28 cellular contexts compared by ENCODE assay signal in the genomic region with DNA sequence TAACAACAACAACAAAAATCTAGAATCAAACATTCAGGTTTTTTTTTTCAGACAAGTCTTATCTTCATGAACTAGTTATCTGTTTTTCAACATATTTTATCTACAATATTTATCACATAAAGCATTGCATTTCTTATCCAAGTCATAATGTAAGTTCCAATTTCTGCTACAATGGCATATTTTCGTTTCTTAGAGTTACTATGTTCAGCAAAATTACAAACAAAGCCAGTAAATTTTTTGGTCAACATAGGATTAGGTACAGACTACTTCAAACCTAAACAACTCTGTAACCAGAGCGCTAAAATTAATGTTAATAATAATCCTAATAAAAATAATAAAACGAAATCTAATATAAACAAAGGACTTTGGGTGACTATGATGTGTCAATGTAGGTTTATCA.
"Had no signal": no experiment of that assay in that cellular context is flagged by ENCODE, and none has a peak within 500 bp of the region (broad histone marks: within the 10 kb centered on the region; RNA-seq: fewer than 3 reads in every experiment).

No MANE protein-coding gene starts in this region.

- H3K27me3 ChIP-seq: neural progenitor cell, ovary, spleen, suprapubic skin, testis, tibial artery, transverse colon, upper lobe of right lung, uterus had no signal

- H3K4me2 ChIP-seq: neural progenitor cell, smooth muscle cell had no signal

- DNase-seq: natural killer cell; occipital lobe; ovary; posterior cingulate gyrus; psoas muscle; right cardiac atrium; spleen; stimulated activated CD4-positive, alpha-beta T cell treated with anti-CD3 and anti-CD28 coated beads, Interleukin-12 subunit alpha, Interleukin-12 subunit beta, amount 100 ng/mL, for 4 hours; stimulated activated CD4-positive, alpha-beta T cell treated with anti-CD3 and anti-CD28 coated beads, Interleukin-1b, Interleukin-23, amount 100 ng/mL, for 48 hours; stimulated activated CD4-positive, alpha-beta T cell treated with anti-CD3 and anti-CD28 coated beads, Interleukin-4, amount 100 ng/mL, for 1 hour; stimulated activated CD4-positive, alpha-beta T cell treated with anti-CD3 and anti-CD28 coated beads, Interleukin-4, amount 100 ng/mL, for 4 hours; stimulated activated CD8-positive, alpha-beta memory T cell treated with anti-CD3 and anti-CD28 coated beads, Interleukin-4, amount 100 ng/mL, for 48 hours; stimulated activated naive CD4-positive, alpha-beta T cell; stimulated activated naive CD8-positive, alpha-beta T cell treated with anti-CD3 and anti-CD28 coated beads, Interleukin-15, amount 100 ng/mL, for 72 hours; stimulated activated naive CD8-positive, alpha-beta T cell treated with anti-CD3 and anti-CD28 coated beads, Interleukin-15, Interleukin-2, amounts not matched to agents 100 U/mL and 50 U/mL, for 24 hours; substantia nigra; testis; tibial artery; transverse colon; upper lobe of right lung; uterus had no signal

- H3K4me1 ChIP-seq: neural progenitor cell, parathyroid adenoma, psoas muscle, spleen, suprapubic skin, testis, tibial artery, transverse colon, upper lobe of right lung, uterus had no signal

- H3K36me3 ChIP-seq: neural progenitor cell, ovary, spleen, suprapubic skin, tibial artery, transverse colon, upper lobe of right lung, uterus had no signal

- ATAC-seq: natural killer cell; psoas muscle; right cardiac atrium; sciatic nerve; stimulated activated memory B cell treated with anti-CD40 and anti-IgM and Interleukin-4, amounts not matched to agents 10 μg/mL and 1 μg/mL and 100 μg/mL, for 72 hours; stimulated activated naive CD8-positive, alpha-beta T cell treated with anti-CD3 and anti-CD28 coated beads, Interleukin-15, amount 100 ng/mL, for 72 hours; stimulated activated naive CD8-positive, alpha-beta T cell treated with anti-CD3 and anti-CD28 coated beads, Interleukin-15, Interleukin-2, amounts not matched to agents 100 U/mL and 50 U/mL, for 24 hours; upper lobe of right lung had no signal

- H3K9me3 ChIP-seq: ovary, psoas muscle, spleen, suprapubic skin, testis, tibial artery, transverse colon, upper lobe of right lung, uterus had no signal

- H3K79me2 ChIP-seq: parathyroid adenoma had no signal

- H2AFZ ChIP-seq: neural progenitor cell, parathyroid adenoma had no signal

- H3K4me3 ChIP-seq: neural progenitor cell, ovary, psoas muscle, skin epidermis, smooth muscle cell, spleen, suprapubic skin, testis, tibial artery, transverse colon, upper lobe of right lung, uterus had no signal

- H3K9ac ChIP-seq: neural progenitor cell, parathyroid adenoma had no signal

- H3K27ac ChIP-seq: neural progenitor cell, ovary, parathyroid adenoma, psoas muscle, skin epidermis, spleen, suprapubic skin, testis, tibial artery, transverse colon, upper lobe of right lung, uterus had no signal
